Comparison of ENCODE assay signal across 25 cellular contexts in genomic region chr17:68748381-68748780, GRCh38.
"Had no signal": no experiment of that assay in that cellular context is flagged by ENCODE, and none has a peak within 500 bp of the region (broad histone marks: within the 10 kb centered on the region; RNA-seq: fewer than 3 reads in every experiment).

No MANE protein-coding gene starts in this region.

- H3K4me3 ChIP-seq: Peyer's patch, SJSA1 had no signal

- DNase-seq: MM.1S, MV-4-11, NCI-H1092, NCI-H1105, NCI-H1417 treated with DMSO at 0.1 percent for 48 hours, NCI-H1436 treated with DMSO at 0.1 percent for 48 hours, NCI-H1694 treated with DMSO at 0.1 percent for 48 hours, NCI-H187 treated with DMSO at 0.1 percent for 48 hours, NCI-H2029, NCI-H2081, NCI-H2171 treated with DMSO at 0.1 percent for 48 hours, NCI-H2227 treated with DMSO at 0.1 percent for 48 hours, NCI-H345, NCI-H446, NCI-H510A treated with DMSO at 0.1 percent for 48 hours, NCI-H524 treated with DMSO at 0.1 percent for 48 hours, NCI-H526 treated with DMSO at 0.1 percent for 48 hours, NCI-H774, Peyer's patch, Right ventricle myocardium superior, RPMI8226, SHP77 treated with DMSO at 0.1 percent for 48 hours, SK-N-SH, SW 1271 had no signal

- H3K36me3 ChIP-seq: Peyer's patch, SJSA1 had no signal

- H3K27ac ChIP-seq: Peyer's patch, SJSA1 had no signal

- H3K4me2 ChIP-seq: SK-N-SH had no signal

- H3K9ac ChIP-seq: SK-N-SH had no signal

- H3K4me1 ChIP-seq: Peyer's patch, SJSA1 had no signal

- H3K9me2 ChIP-seq: SK-N-SH had no signal

- H3K9me3 ChIP-seq: Peyer's patch, SJSA1, SK-N-SH had no signal

- H3K27me3 ChIP-seq: Peyer's patch, SJSA1 had no signal
